ENCODE assay signal across 9 cellular contexts in the genomic region with DNA sequence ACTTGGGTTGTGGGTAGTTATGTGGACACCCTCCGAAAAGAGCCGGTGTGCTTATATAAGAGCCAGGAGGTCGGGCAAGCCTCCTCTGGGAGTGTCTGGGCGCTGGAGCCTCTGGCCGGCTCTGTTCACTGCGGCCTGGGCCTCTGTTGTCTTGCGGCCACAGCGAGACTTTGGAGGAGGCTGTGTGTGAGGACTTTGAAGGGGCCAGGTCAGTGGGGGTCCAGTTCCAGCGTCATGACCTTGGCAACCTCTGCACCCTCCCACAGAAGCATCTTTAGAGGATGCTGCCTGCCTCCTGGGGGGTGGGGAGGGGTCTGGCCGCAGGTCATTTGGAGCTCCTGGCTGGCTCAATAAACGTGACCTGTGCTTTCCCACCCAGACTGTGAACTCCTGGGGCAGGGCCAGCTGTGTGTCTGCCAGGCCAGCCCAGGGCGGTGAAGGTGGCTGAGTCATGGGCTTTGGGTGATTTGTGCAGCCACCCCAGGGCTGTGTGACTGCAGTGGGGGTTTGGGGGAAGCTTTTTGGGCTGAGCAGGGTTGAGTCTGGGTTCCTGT. TPM values are rescaled to one million over a fixed set of nuclear protein-coding genes. Genes with fewer than 3 reads are reported as not detected.
A peak's percentile ranks its signal among the peaks of the same experiment; 100 is the strongest.
DNase-seq lines count a peak whose midpoint lies in the region; ATAC-seq lines count a peak whose summit lies in the region.
"Had no signal": no experiment of that assay in that cellular context is flagged by ENCODE, and none has a peak within 500 bp of the region (broad histone marks: within the 10 kb centered on the region; RNA-seq: fewer than 3 reads in every experiment).

No MANE protein-coding gene starts in this region.

- H2BK15ac ChIP-seq in mesendoderm (replicated peaks; ENCODE audit: low read depth) = no peak overlapping the region

- no peaks in the 10 kb centered on the region for H3K27me3 ChIP-seq in ACC112 (ENCODE audit: insufficient read depth, low read length)
- no peaks in the 10 kb centered on the region for H3K27me3 ChIP-seq in mesendoderm (ENCODE audit: insufficient read depth, low read length, poor library complexity)

- peak overlapping the region; percentile 91 for H3K56ac ChIP-seq in mesendoderm (ENCODE audit: low read length)

- H3K79me2 ChIP-seq in ACC112 (ENCODE audit: control insufficient read depth, insufficient read depth, low read length, unreplicated experiment) (peaks cover 6% of the 10 kb centered on the region), mesendoderm (ENCODE audit: control insufficient read depth, insufficient read depth, low read length) (no peaks in the 10 kb centered on the region)

- H2AFZ ChIP-seq in ACC112 (ENCODE audit: low read length, unreplicated experiment) = no peak overlapping the region

- peak overlapping the region; percentile 84 for H3K4me2 ChIP-seq in mesendoderm (ENCODE audit: low read length)

- H3K79me1 ChIP-seq in mesendoderm (ENCODE audit: low read length) = peaks cover 2% of the 10 kb centered on the region

- H2BK120ac ChIP-seq in mesendoderm (ENCODE audit: low read depth, low read length) = no peak overlapping the region

- no peak overlapping the region for H2AK5ac ChIP-seq in mesendoderm (ENCODE audit: low read length)

- H2BK5ac ChIP-seq in mesendoderm (ENCODE audit: low read length) = no peak overlapping the region

- no peaks in the 10 kb centered on the region for H3K36me3 ChIP-seq in ACC112 (ENCODE audit: insufficient read depth, low read length)
- no peaks in the 10 kb centered on the region for H3K36me3 ChIP-seq in mesendoderm (ENCODE audit: control insufficient read depth, insufficient read depth, low read length)

- ATAC-seq in GM21786 (IDR thresholded peaks at IDR 0.05; ENCODE audit: unreplicated experiment) (no peak), GM18511 (IDR thresholded peaks at IDR 0.05; ENCODE audit: unreplicated experiment) (no peak)

- H3K18ac ChIP-seq in mesendoderm (ENCODE audit: low read length) = no peak overlapping the region

- H3K23ac ChIP-seq in mesendoderm (ENCODE audit: low read length) = no peak overlapping the region

- H3K4me3 ChIP-seq in ACC112 (ENCODE audit: low read depth, low read length) = peak overlapping the region; percentile 84
- no peak overlapping the region for H3K4me3 ChIP-seq in mesendoderm (ENCODE audit: low read length)

- H3K4me1 ChIP-seq in ACC112 (ENCODE audit: control insufficient read depth, insufficient read depth, low read length, unreplicated experiment) = peaks cover 31% of the 10 kb centered on the region
- H3K4me1 ChIP-seq in mesendoderm (ENCODE audit: control insufficient read depth, low read depth, low read length) = peaks cover 3% of the 10 kb centered on the region

- H3K9ac ChIP-seq in mesendoderm (ENCODE audit: low read length) = peak overlapping the region; percentile 90

- no CpG with 5 or more reads among the region's 12 CpGs for WGBS in mesendoderm (ENCODE audit: extremely low coverage, insufficient coverage, low lambda C conversion rate)

- peak overlapping the region; percentile 57 for H3K27ac ChIP-seq in ACC112 (ENCODE audit: low read depth, low read length)
- H3K27ac ChIP-seq in mesendoderm (ENCODE audit: low read depth, low read length) = no peak overlapping the region

- peak; percentile 54 for DNase-seq in HT1080 (ENCODE audit: low read depth)
- peak; percentile 75 for DNase-seq in astrocyte of the hippocampus (ENCODE audit: low read depth, low spot score)
- no peak for DNase-seq in mesendoderm
- DNase-seq in NCI-H748 (lab: John Stamatoyannopoulos, UW; ENCODE audit: unreplicated experiment) = no peak
- DNase-seq in NCI-H2081 treated with DMSO at 0.1 percent for 48 hours (lab: John Stamatoyannopoulos, UW) = no peak
- DNase-seq: activated CD8-positive, alpha-beta memory T cell treated with anti-CD3 and anti-CD28 coated beads, Interleukin-2, amount 50 U/mL, for 4 hours had no signal

- H3K4ac ChIP-seq in mesendoderm (ENCODE audit: low read depth, low read length) = no peak overlapping the region

- no peak overlapping the region for H4K8ac ChIP-seq in mesendoderm (ENCODE audit: low read depth, low read length)

- H4K5ac ChIP-seq in mesendoderm (ENCODE audit: low read length) = no peak overlapping the region

RNA-seq across cellular contexts. Expression of gene TCEA2, which starts 1.2 kb away (rescaled TPM):
- total RNA-seq in HT1080 (2014; rRNA removed; shearing (Covaris generic)) = 13.4 and 16.7 TPM in 2 replicates
- 24.0 and 26.3 TPM in 2 replicates for polyA plus RNA-seq in HT1080 (2015; cell fraction: cytosol; rRNA removed)
- polyA plus RNA-seq in HT1080 (2015; cell fraction: nucleus; rRNA removed) = 27.4 TPM in 2 replicates
- 29.9 TPM for polyA plus RNA-seq in mesendoderm (2013, experiment 1 of 2)
- polyA plus RNA-seq in mesendoderm (2013, experiment 2 of 2) = 30.7 TPM

RNA-seq across cellular contexts. Expression of gene SOX18, which starts 14.8 kb away (rescaled TPM):
- 0.11 and 0.57 TPM in 2 replicates for total RNA-seq in HT1080 (2014; rRNA removed; shearing (Covaris generic))
- 0.42 and 0.86 TPM in 2 replicates for polyA plus RNA-seq in HT1080 (2015; cell fraction: cytosol; rRNA removed)
- polyA plus RNA-seq in HT1080 (2015; cell fraction: nucleus; rRNA removed) = 0.06 and 0.27 TPM in 2 replicates
- 2.0 TPM for polyA plus RNA-seq in mesendoderm (2013, experiment 1 of 2)
- polyA plus RNA-seq in mesendoderm (2013, experiment 2 of 2) = 2.1 TPM

RNA-seq across cellular contexts. Expression of gene RGS19, which starts 15.1 kb away (rescaled TPM):
- total RNA-seq in HT1080 (2014; rRNA removed; shearing (Covaris generic)) = 37.1 and 37.3 TPM in 2 replicates
- 11.7 and 15.0 TPM in 2 replicates for polyA plus RNA-seq in HT1080 (2015; cell fraction: cytosol; rRNA removed)
- 5.1 and 6.6 TPM in 2 replicates for polyA plus RNA-seq in HT1080 (2015; cell fraction: nucleus; rRNA removed)
- polyA plus RNA-seq in mesendoderm (2013, experiment 1 of 2) = 11.2 TPM
- polyA plus RNA-seq in mesendoderm (2013, experiment 2 of 2) = 10.0 TPM

RNA-seq across cellular contexts. Expression of gene OPRL1, which starts 15.7 kb away (rescaled TPM):
- total RNA-seq in HT1080 (2014; rRNA removed; shearing (Covaris generic)) = 0.33 and 0.43 TPM in 2 replicates
- polyA plus RNA-seq in HT1080 (2015; cell fraction: cytosol; rRNA removed) = 0.19 and 0.26 TPM in 2 replicates
- 0.27 and 1.0 TPM in 2 replicates for polyA plus RNA-seq in HT1080 (2015; cell fraction: nucleus; rRNA removed)
- 0.07 TPM for polyA plus RNA-seq in mesendoderm (2013, experiment 1 of 2)
- 0.10 TPM for polyA plus RNA-seq in mesendoderm (2013, experiment 2 of 2)

RNA-seq across cellular contexts. Expression of gene LKAAEAR1, which starts 20.0 kb away (rescaled TPM):
- total RNA-seq in HT1080 (2014; rRNA removed; shearing (Covaris generic)) = 0.84 and 1.0 TPM in 2 replicates
- polyA plus RNA-seq in HT1080 (2015; cell fraction: cytosol; rRNA removed) = 0.38 and 0.60 TPM in 2 replicates
- 2.6 TPM in 1 of 2 replicates, not detected in the other for polyA plus RNA-seq in HT1080 (2015; cell fraction: nucleus; rRNA removed)
- polyA plus RNA-seq in mesendoderm (2013, experiment 1 of 2) = 0.14 TPM
- 0.04 TPM for polyA plus RNA-seq in mesendoderm (2013, experiment 2 of 2)

Comparison
In these comparisons a context has a peak if more than half of its experiments do, and no peak if none do; other contexts are left out.
1. DNase-seq: peak in HT1080 (single experiment) and astrocyte of the hippocampus (single experiment); none in mesendoderm (single experiment), NCI-H748 (single experiment) and NCI-H2081 treated with DMSO at 0.1 percent for 48 hours (single experiment).